ENCODE assay signal across 23 cellular contexts in genomic region chr18:73735836-73736235, GRCh38.
"Had no signal": no experiment of that assay in that cellular context is flagged by ENCODE, and none has a peak within 500 bp of the region (broad histone marks: within the 10 kb centered on the region; RNA-seq: fewer than 3 reads in every experiment).

No MANE protein-coding gene starts in this region.

- H3K9me3 ChIP-seq: SK-N-SH had no signal

- FAIRE-seq: HepG2, K562, RCC 7860 had no signal

- H3K4me3 ChIP-seq: K562 had no signal

- H3K4me2 ChIP-seq: KMS-11, SK-N-SH had no signal

- H3K27ac ChIP-seq: KMS-11 had no signal

- DNase-seq: Kasumi-1, MM.1S, NCI-H1092 treated with DMSO at 0.1 percent for 48 hours, NCI-H1436, NCI-H187, NCI-H2029, NCI-H2081 treated with DMSO at 0.1 percent for 48 hours, NCI-H2171, NCI-H226, NCI-H446, NCI-H510A, NCI-H524 treated with DMSO at 0.1 percent for 48 hours, NCI-H69, NCI-H774, Right ventricle myocardium superior, RPMI8226, SK-N-SH, SW 1271 had no signal

- ATAC-seq: HepG2, K562 had no signal

- H3K4me3 Mint-ChIP-seq: IgD-negative memory B cell had no signal

- H3K27ac Mint-ChIP-seq: IgD-negative memory B cell had no signal

- H3K4me1 Mint-ChIP-seq: IgD-negative memory B cell had no signal

- H3K9ac ChIP-seq: KMS-11, SK-N-SH had no signal

- H3K36me3 Mint-ChIP-seq: IgD-negative memory B cell had no signal
